ENCODE assay signal across 1 cellular context in the genomic region with DNA sequence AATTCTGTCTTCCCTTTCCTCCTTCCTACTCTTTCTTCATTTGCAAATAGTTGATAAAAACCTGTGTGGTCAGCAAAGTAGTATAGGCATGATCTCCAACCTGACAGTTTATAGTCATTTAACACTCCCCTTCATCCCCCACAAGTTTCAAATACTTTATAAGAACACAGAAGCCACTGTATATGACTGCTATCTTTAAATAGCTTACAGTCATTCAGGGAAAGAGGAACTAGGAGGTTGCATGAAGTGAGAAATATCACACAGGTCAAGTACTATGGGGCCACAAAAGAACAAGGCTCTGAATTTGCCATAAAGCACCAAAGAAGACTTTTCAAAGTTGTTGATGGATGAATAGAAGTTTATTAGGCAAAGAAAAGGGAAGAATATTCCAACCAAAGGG.
TF ChIP-seq lines count a peak whose summit lies in the region.

No MANE protein-coding gene starts in this region.

TF ChIP-seq in GM12878, 131 proteins besides CTCF, POLR2A, EP300 and RAD21 (continued from another document):
- TF ChIP-seq, protein P1, sequence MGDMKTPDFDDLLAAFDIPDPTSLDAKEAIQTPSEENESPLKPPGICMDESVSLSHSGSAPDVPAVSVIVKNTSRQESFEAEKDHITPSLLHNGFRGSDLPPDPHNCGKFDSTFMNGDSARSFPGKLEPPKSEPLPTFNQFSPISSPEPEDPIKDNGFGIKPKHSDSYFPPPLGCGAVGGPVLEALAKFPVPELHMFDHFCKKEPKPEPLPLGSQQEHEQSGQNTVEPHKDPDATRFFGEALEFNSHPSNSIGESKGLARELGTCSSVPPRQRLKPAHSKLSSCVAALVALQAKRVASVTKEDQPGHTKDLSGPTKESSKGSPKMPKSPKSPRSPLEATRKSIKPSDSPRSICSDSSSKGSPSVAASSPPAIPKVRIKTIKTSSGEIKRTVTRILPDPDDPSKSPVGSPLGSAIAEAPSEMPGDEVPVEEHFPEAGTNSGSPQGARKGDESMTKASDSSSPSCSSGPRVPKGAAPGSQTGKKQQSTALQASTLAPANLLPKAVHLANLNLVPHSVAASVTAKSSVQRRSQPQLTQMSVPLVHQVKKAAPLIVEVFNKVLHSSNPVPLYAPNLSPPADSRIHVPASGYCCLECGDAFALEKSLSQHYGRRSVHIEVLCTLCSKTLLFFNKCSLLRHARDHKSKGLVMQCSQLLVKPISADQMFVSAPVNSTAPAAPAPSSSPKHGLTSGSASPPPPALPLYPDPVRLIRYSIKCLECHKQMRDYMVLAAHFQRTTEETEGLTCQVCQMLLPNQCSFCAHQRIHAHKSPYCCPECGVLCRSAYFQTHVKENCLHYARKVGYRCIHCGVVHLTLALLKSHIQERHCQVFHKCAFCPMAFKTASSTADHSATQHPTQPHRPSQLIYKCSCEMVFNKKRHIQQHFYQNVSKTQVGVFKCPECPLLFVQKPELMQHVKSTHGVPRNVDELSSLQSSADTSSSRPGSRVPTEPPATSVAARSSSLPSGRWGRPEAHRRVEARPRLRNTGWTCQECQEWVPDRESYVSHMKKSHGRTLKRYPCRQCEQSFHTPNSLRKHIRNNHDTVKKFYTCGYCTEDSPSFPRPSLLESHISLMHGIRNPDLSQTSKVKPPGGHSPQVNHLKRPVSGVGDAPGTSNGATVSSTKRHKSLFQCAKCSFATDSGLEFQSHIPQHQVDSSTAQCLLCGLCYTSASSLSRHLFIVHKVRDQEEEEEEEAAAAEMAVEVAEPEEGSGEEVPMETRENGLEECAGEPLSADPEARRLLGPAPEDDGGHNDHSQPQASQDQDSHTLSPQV (IDR thresholded peaks at IDR 0.05), result no peak
- TF ChIP-seq WRNIP1 (IDR thresholded peaks at IDR 0.05; ENCODE audit: borderline replicate concordance, low read depth, low read length) (no peak), CBX3 (IDR thresholded peaks at IDR 0.05; ENCODE audit: borderline replicate concordance, low read depth) (no peak), SIN3A (IDR thresholded peaks at IDR 0.05; ENCODE audit: low read depth, low read length) (no peak), NR2F1 (conservative IDR thresholded peaks at IDR 0.05) (peak; percentile 94), BCL11A (IDR thresholded peaks at IDR 0.05; ENCODE audit: low read depth, low read length) (peak; percentile 79), FOXM1 (IDR thresholded peaks at IDR 0.05; ENCODE audit: low read depth, low read length) (peak; percentile 73), CREB1 (IDR thresholded peaks at IDR 0.05; ENCODE audit: low read depth) (no peak), TBL1XR1 (IDR thresholded peaks at IDR 0.05; ENCODE audit: low read depth, low read length) (peak; percentile 63), RCOR1 (conservative IDR thresholded peaks at IDR 0.05; ENCODE audit: low read depth, low read length) (0 out of 2 replicates have a peak, but pooled peaks have one; percentile 79), CBFB (IDR thresholded peaks at IDR 0.05; ENCODE audit: low read depth) (no peak), HDAC2 (IDR thresholded peaks at IDR 0.05) (no peak), NBN (IDR thresholded peaks at IDR 0.05) (peak; percentile 57; the same call in 1 of the 2 replicates), EZH2 (IDR thresholded peaks at IDR 0.05; ENCODE audit: borderline replicate concordance, control insufficient read depth, low read depth, low read length) (no peak), FOXK2 (IDR thresholded peaks at IDR 0.05) (no peak), ZBED1 (IDR thresholded peaks at IDR 0.05; ENCODE audit: borderline replicate concordance) (no peak), CEBPB (IDR thresholded peaks at IDR 0.05; ENCODE audit: borderline replicate concordance in 1 of 2, low read depth in 2 of 2, low read length in 2 of 2) (no peak), SREBF2 (IDR thresholded peaks at IDR 0.05; ENCODE audit: low read length) (no peak), SRF (IDR thresholded peaks at IDR 0.05; ENCODE audit: low read depth in 2 of 2, low read length in 2 of 2) (no peak), HSF1 (IDR thresholded peaks at IDR 0.05; ENCODE audit: low read depth, low read length) (no peak), YY1 (IDR thresholded peaks at IDR 0.05; ENCODE audit: low read depth, low read length) (no peak), BCLAF1 (IDR thresholded peaks at IDR 0.05) (no peak), BHLHE40 (IDR thresholded peaks at IDR 0.05; ENCODE audit: borderline replicate concordance in 1 of 2, low read depth in 2 of 2, low read length in 1 of 2) (peak; percentile 53 to 61; a peak in 2 of 4 replicates), PML (IDR thresholded peaks at IDR 0.05; ENCODE audit: low read length) (no peak), ATF7 (IDR thresholded peaks at IDR 0.05; ENCODE audit: low read depth) (peak; percentile 84), CHD1 (IDR thresholded peaks at IDR 0.05; ENCODE audit: low read depth, low read length) (no peak), RAD51 (IDR thresholded peaks at IDR 0.05) (no peak; the same call in 1 of the 2 replicates)
- TF ChIP-seq, protein P2, sequence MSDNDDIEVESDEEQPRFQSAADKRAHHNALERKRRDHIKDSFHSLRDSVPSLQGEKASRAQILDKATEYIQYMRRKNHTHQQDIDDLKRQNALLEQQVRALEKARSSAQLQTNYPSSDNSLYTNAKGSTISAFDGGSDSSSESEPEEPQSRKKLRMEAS (IDR thresholded peaks at IDR 0.05; ENCODE audit: low read depth, low read length), result no peak
- TF ChIP-seq, protein P3, sequence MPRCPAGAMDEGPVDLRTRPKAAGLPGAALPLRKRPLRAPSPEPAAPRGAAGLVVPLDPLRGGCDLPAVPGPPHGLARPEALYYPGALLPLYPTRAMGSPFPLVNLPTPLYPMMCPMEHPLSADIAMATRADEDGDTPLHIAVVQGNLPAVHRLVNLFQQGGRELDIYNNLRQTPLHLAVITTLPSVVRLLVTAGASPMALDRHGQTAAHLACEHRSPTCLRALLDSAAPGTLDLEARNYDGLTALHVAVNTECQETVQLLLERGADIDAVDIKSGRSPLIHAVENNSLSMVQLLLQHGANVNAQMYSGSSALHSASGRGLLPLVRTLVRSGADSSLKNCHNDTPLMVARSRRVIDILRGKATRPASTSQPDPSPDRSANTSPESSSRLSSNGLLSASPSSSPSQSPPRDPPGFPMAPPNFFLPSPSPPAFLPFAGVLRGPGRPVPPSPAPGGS (IDR thresholded peaks at IDR 0.05; ENCODE audit: borderline replicate concordance, insufficient read depth, low read depth, low read length, poor library complexity, severe bottlenecking), result no peak
- TF ChIP-seq, protein P4, sequence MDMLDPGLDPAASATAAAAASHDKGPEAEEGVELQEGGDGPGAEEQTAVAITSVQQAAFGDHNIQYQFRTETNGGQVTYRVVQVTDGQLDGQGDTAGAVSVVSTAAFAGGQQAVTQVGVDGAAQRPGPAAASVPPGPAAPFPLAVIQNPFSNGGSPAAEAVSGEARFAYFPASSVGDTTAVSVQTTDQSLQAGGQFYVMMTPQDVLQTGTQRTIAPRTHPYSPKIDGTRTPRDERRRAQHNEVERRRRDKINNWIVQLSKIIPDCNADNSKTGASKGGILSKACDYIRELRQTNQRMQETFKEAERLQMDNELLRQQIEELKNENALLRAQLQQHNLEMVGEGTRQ (IDR thresholded peaks at IDR 0.05; ENCODE audit: borderline replicate concordance, low read depth, low read length), result no peak
